28 cellular contexts compared by ENCODE assay signal in the genomic region with DNA sequence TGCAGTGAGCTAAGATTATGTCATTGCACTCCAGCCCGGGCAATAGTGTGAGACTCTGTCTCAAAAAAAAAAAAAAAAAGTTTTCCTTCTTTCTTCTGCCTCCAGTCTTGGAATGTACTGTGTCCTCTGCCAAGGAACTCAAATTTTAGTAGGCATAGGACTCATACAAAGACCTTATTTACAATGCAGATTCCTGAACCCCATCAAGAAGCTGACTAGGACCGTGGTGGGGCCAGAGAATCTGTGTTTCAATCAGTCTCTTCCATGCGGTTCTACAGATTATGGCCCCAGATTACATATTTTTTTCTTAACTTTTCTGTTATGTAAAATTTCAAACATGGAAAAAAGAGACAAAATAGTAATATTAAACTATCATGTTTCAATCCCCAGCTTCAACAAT. TPM values are rescaled to one million over a fixed set of nuclear protein-coding genes. Genes with fewer than 3 reads are reported as not detected.
A peak's percentile ranks its signal among the peaks of the same experiment; 100 is the strongest.
DNase-seq lines count a peak whose midpoint lies in the region; TF ChIP-seq lines count a peak whose summit lies in the region.
"Had no signal": no experiment of that assay in that cellular context is flagged by ENCODE, and none has a peak within 500 bp of the region (broad histone marks: within the 10 kb centered on the region; RNA-seq: fewer than 3 reads in every experiment).

No MANE protein-coding gene starts in this region.

- TF ChIP-seq POLR2A in sigmoid colon (IDR thresholded peaks at IDR 0.05): no peak

- H4K5ac ChIP-seq in H9 (ENCODE audit: insufficient read length, low read depth, low read length): no peak overlapping the region

- H3K27me3 Mint-ChIP-seq in H9 (ENCODE audit: low read depth): no peaks in the 10 kb centered on the region
- H3K27me3 Mint-ChIP-seq: central memory CD8-positive, alpha-beta T cell; naive B cell had no signal

- no peak overlapping the region for H3T11ph ChIP-seq in H9 (ENCODE audit: low read length)

- no peaks in the 10 kb centered on the region for H3K9me2 ChIP-seq in hepatocyte (replicated peaks; ENCODE audit: insufficient read depth)
- no peaks in the 10 kb centered on the region for H3K9me2 ChIP-seq in MM.1S (replicated peaks; ENCODE audit: insufficient read depth, low read length)

- H3K56ac ChIP-seq in H9 (ENCODE audit: insufficient read length, low read depth, low read length): no peak overlapping the region

- H2BK15ac ChIP-seq in H9 (ENCODE audit: low read depth, low read length): no peak overlapping the region

- H3K4me1 ChIP-seq in H9 (ENCODE audit: insufficient read depth, low read length) (peaks cover 10% of the 10 kb centered on the region; the same call in 1 of the 2 replicates), SJSA1 (replicated peaks) (peaks cover 89% of the 10 kb centered on the region), hepatocyte (ENCODE audit: insufficient read depth) (peaks cover 53% of the 10 kb centered on the region), sigmoid colon (peaks cover 0 to 75% (median 51%) of the 10 kb centered on the region in 4 donors), MM.1S (ENCODE audit: low read length) (peaks cover 15% of the 10 kb centered on the region)
- H3K4me1 ChIP-seq: prostate gland had no signal

- H3F3A ChIP-seq in MM.1S (ENCODE audit: insufficient read depth, low read length): peaks cover 8% of the 10 kb centered on the region; the same call in 1 of the 2 replicates

- peak overlapping the region; percentile 45 for H3K4me2 ChIP-seq in H9 (ENCODE audit: insufficient read depth, insufficient read length, low read length)
- no peak overlapping the region for H3K4me2 ChIP-seq in hepatocyte
- no peak overlapping the region for H3K4me2 ChIP-seq in MM.1S (ENCODE audit: low read depth, low read length)
- H3K4me2 ChIP-seq: BLaER1 had no signal

- no peak overlapping the region for H3K14ac ChIP-seq in H9 (ENCODE audit: insufficient read depth, low read length)

- no peak overlapping the region for H3K4me3 ChIP-seq in SJSA1
- no peak overlapping the region for H3K4me3 ChIP-seq in hepatocyte
- no peak overlapping the region for H3K4me3 ChIP-seq in sigmoid colon
- no peak overlapping the region for H3K4me3 ChIP-seq in MM.1S (ENCODE audit: low read length)
- H3K4me3 ChIP-seq: BLaER1, MG63, prostate gland, tibial nerve had no signal

- no peak overlapping the region for H2AFZ ChIP-seq in H9 (ENCODE audit: low read length)
- no peak overlapping the region for H2AFZ ChIP-seq in hepatocyte
- H2AFZ ChIP-seq in MM.1S (ENCODE audit: low read length): no peak overlapping the region

- no peak overlapping the region for H4K91ac ChIP-seq in H9 (ENCODE audit: insufficient read length, low read depth, low read length)

- H3K23me2 ChIP-seq in H9 (ENCODE audit: insufficient read length, low read depth, low read length, poor library complexity, severe bottlenecking): peaks cover 19% of the 10 kb centered on the region

- H3K27me3 ChIP-seq in H9 (ENCODE audit: insufficient read depth, low read length) (no peaks in the 10 kb centered on the region), SJSA1 (replicated peaks) (no peaks in the 10 kb centered on the region), hepatocyte (no peaks in the 10 kb centered on the region), sigmoid colon (no peaks in the 10 kb centered on the region), MM.1S (replicated peaks; ENCODE audit: insufficient read depth, low read length) (no peaks in the 10 kb centered on the region)
- H3K27me3 ChIP-seq: BLaER1, MG63, tibial nerve had no signal

- H3K4me1 Mint-ChIP-seq in H9: peaks cover 65 to 90% of the 10 kb centered on the region in 2 experiments

- no peak for DNase-seq in H9
- no peak for DNase-seq in SJSA1 (ENCODE audit: low read depth in 1 of 2, low spot score in 2 of 2)
- DNase-seq in hepatocyte (ENCODE audit: low spot score): no peak
- DNase-seq in sigmoid colon: no peak
- no peak for DNase-seq in MM.1S
- DNase-seq in COLO829 (ENCODE audit: low spot score): no peak
- DNase-seq in NAMALWA (ENCODE audit: low spot score): no peak
- no peak for DNase-seq in NCI-H2081 treated with DMSO at 0.1 percent for 48 hours (lab: John Stamatoyannopoulos, UW)
- DNase-seq: activated CD4-positive, alpha-beta T cell treated with anti-CD3 and anti-CD28 coated beads, Interleukin-2, amount 50 U/mL, for 1 hour; activated CD4-positive, CD25-positive, alpha-beta regulatory T cell; activated gamma-delta T cell; activated T-cell treated with anti-CD3 and anti-CD28 coated beads, Interleukin-2, amount 50 U/mL, for 1 hour; COR-L47; DMS53; kidney; MG63; midbrain; naive B cell; NCI-H446 treated with DMSO at 0.1 percent for 48 hours; NCI-H774; occipital lobe; stimulated activated CD4-positive, alpha-beta T cell treated with anti-CD3 and anti-CD28 coated beads, Interleukin-12 subunit alpha, Interleukin-12 subunit beta, amount 100 ng/mL, for 4 hours; stimulated activated CD4-positive, alpha-beta T cell treated with anti-CD3 and anti-CD28 coated beads, Interleukin-2, amount 100 ng/mL, for 48 hours had no signal

- peaks cover 6% of the 10 kb centered on the region; the same call in 1 of the 2 replicates for H3K79me2 ChIP-seq in H9 (ENCODE audit: insufficient read depth, low read length)
- no peaks in the 10 kb centered on the region for H3K79me2 ChIP-seq in hepatocyte
- no peaks in the 10 kb centered on the region for H3K79me2 ChIP-seq in MM.1S (ENCODE audit: low read length)

- no peak overlapping the region for H3K23ac ChIP-seq in H9 (ENCODE audit: insufficient read length, low read depth, low read length)

- WGBS in H9 (ENCODE audit: extremely low coverage, insufficient read length, low lambda C conversion rate): no CpG with 5 or more reads among the region's 3 CpGs
- WGBS in hepatocyte (ENCODE audit: low lambda C conversion rate, missing lambda C conversion rate): 80% methylated on average over 3 of the region's 3 CpGs
- 86 to 91% methylated on average over 3 of the region's 3 CpGs for WGBS in sigmoid colon, 2 donors

- no peaks in the 10 kb centered on the region for H3K36me3 ChIP-seq in SJSA1
- H3K36me3 ChIP-seq in hepatocyte (replicated peaks; ENCODE audit: insufficient read depth, low read depth): no peaks in the 10 kb centered on the region
- H3K36me3 ChIP-seq in sigmoid colon: no peaks in the 10 kb centered on the region
- no peaks in the 10 kb centered on the region for H3K36me3 ChIP-seq in MM.1S (replicated peaks; ENCODE audit: insufficient read depth, low read length)
- H3K36me3 ChIP-seq: BLaER1, MG63, prostate gland, tibial nerve had no signal

- no peak overlapping the region for H2BK20ac ChIP-seq in H9 (ENCODE audit: low read depth, low read length, poor library complexity, severe bottlenecking)

- peaks cover 0 to 9% (median 3%) of the 10 kb centered on the region in 3 experiments; a peak in 6 of 7 replicates for H3K36me3 Mint-ChIP-seq in H9 (ENCODE audit: insufficient read depth in 1 of 3, low read depth in 3 of 3)
- H3K36me3 Mint-ChIP-seq: naive B cell had no signal

- H4K20me1 ChIP-seq in H9 (ENCODE audit: control insufficient read depth, insufficient read depth, insufficient read length) (no peaks in the 10 kb centered on the region), hepatocyte (ENCODE audit: insufficient read depth, poor library complexity, severe bottlenecking) (no peaks in the 10 kb centered on the region), MM.1S (ENCODE audit: insufficient read depth, low read length) (no peaks in the 10 kb centered on the region)
- H4K20me1 ChIP-seq: BLaER1 had no signal

- H3K9me3 ChIP-seq in H9 (ENCODE audit: control insufficient read depth, low read depth, low read length): no peaks in the 10 kb centered on the region
- no peaks in the 10 kb centered on the region for H3K9me3 ChIP-seq in SJSA1 (replicated peaks)
- H3K9me3 ChIP-seq in hepatocyte (ENCODE audit: low read depth): no peaks in the 10 kb centered on the region
- H3K9me3 ChIP-seq in sigmoid colon: no peaks in the 10 kb centered on the region
- no peaks in the 10 kb centered on the region for H3K9me3 ChIP-seq in MM.1S (replicated peaks; ENCODE audit: insufficient read depth, low read length)
- H3K9me3 ChIP-seq: BLaER1, MG63, prostate gland, tibial nerve had no signal

- H3K27ac ChIP-seq in H9 (ENCODE audit: insufficient read length, low read depth, low read length): peak overlapping the region; percentile 100
- H3K27ac ChIP-seq in SJSA1: peak overlapping the region; percentile 83
- peak overlapping the region; percentile 67 for H3K27ac ChIP-seq in hepatocyte
- peak overlapping the region; percentile 69 to 97 (median 83) for H3K27ac ChIP-seq in sigmoid colon
- no peak overlapping the region for H3K27ac ChIP-seq in MM.1S (ENCODE audit: low read length)
- H3K27ac ChIP-seq: BLaER1, KMS-11, prostate gland had no signal

- TF ChIP-seq EP300 in sigmoid colon (IDR thresholded peaks at IDR 0.05): no peak

- H2BK120ac ChIP-seq in H9 (ENCODE audit: low read depth, low read length, poor library complexity, severe bottlenecking): peak overlapping the region; percentile 57

- H3K27ac Mint-ChIP-seq in H9: peak overlapping the region; percentile 70 to 100 (median 99)

- H3K18ac ChIP-seq in H9 (ENCODE audit: insufficient read length, low read depth, low read length): no peak overlapping the region

- peak overlapping the region in 1 of 2 experiments; percentile 61; a peak in 2 of 5 replicates for H3K4me3 Mint-ChIP-seq in H9
- H3K4me3 Mint-ChIP-seq: central memory CD8-positive, alpha-beta T cell; naive B cell had no signal

- TF ChIP-seq CTCF in H9 (conservative IDR thresholded peaks at IDR 0.05) (no peak), hepatocyte (IDR thresholded peaks at IDR 0.05; ENCODE audit: poor library complexity) (no peak), sigmoid colon (IDR thresholded peaks at IDR 0.05) (no peak), MM.1S (IDR thresholded peaks at IDR 0.05; ENCODE audit: low read length) (no peak)

- no peaks in the 10 kb centered on the region for H3K79me1 ChIP-seq in H9 (ENCODE audit: insufficient read depth, low read depth, low read length, poor library complexity, severe bottlenecking)

- H2BK12ac ChIP-seq in H9 (ENCODE audit: insufficient read length, low read depth, low read length): peak overlapping the region; percentile 87

- intact Hi-C loops in sigmoid colon (cut with DNase I): no loop called here

- H3K4ac ChIP-seq in H9 (ENCODE audit: low read depth, low read length): no peak overlapping the region; the same call in 1 of the 2 replicates

- H3K9ac ChIP-seq in H9 (ENCODE audit: extremely low read depth, insufficient read length, low read length) (peak overlapping the region; percentile 58), MM.1S (ENCODE audit: low read length) (no peak overlapping the region)
- H3K9ac ChIP-seq: BLaER1, KMS-11 had no signal

- no peak overlapping the region for H4K8ac ChIP-seq in H9 (replicated peaks; ENCODE audit: insufficient read length, low read depth, low read length)

- H3K9me3 Mint-ChIP-seq in H9: peaks cover 0 to 3% of the 10 kb centered on the region in 2 experiments; a peak in 2 of 5 replicates
- H3K9me3 Mint-ChIP-seq: central memory CD8-positive, alpha-beta T cell; naive B cell had no signal

- no peak overlapping the region for H2BK5ac ChIP-seq in H9 (ENCODE audit: insufficient read length, low read length)

- H2AK5ac ChIP-seq in H9 (ENCODE audit: insufficient read length, low read length): no peak overlapping the region

RNA-seq across cellular contexts. Expression of gene PIM1, which starts 29.8 kb away (rescaled TPM):
- total RNA-seq in H9 (2021) (46.7 and 47.5 TPM in 2 replicates), hepatocyte (71.3 and 81.0 TPM in 2 replicates), sigmoid colon (100 to 1,000 TPM in 1 of 4 donors, 10 to 100 TPM in 3; 17.1 to 103 (median 30.5) TPM)
- total RNA-seq in SJSA1 (2014; rRNA removed; shearing (Covaris generic)): 41.4 and 49.8 TPM in 2 replicates
- polyA plus RNA-seq in hepatocyte (96.6 and 99.1 TPM in 2 replicates), sigmoid colon (10 to 100 TPM; 29.4 to 43.2 (median 40.2) TPM)
